In genomic region chr6:56542367-56543331, GRCh38 we compare ENCODE assay signal across 8 cellular contexts.
DNase-seq lines count a peak whose midpoint lies in the region; ATAC-seq and TF ChIP-seq lines count a peak whose summit lies in the region.

No MANE protein-coding gene starts in this region.

- H3K4me1 ChIP-seq in CD4-positive, alpha-beta memory T cell (ENCODE audit: insufficient read depth, low read length), result peaks cover 9% of the 10 kb centered on the region
- peaks cover 5% of the 10 kb centered on the region for H3K4me1 ChIP-seq in endodermal cell (ENCODE audit: control insufficient read depth, insufficient read depth, low read length)
- peaks cover 7% of the 10 kb centered on the region for H3K4me1 ChIP-seq in mesenchymal stem cell (ENCODE audit: control insufficient read depth, insufficient read depth, low read depth, low read length)

- H3K18ac ChIP-seq in mesenchymal stem cell (ENCODE audit: low read depth in 1 of 2, low read length in 2 of 2), result peak overlapping the region; percentile 9 to 62

- no peaks in the 10 kb centered on the region for H3K9me3 ChIP-seq in CD4-positive, alpha-beta memory T cell (ENCODE audit: control insufficient read depth in 1 of 2, low read length in 2 of 2)
- H3K9me3 ChIP-seq in endodermal cell (ENCODE audit: control insufficient read depth, low read length) (no peaks in the 10 kb centered on the region), mesenchymal stem cell (ENCODE audit: control insufficient read depth, low read length) (no peaks in the 10 kb centered on the region)

- no peak overlapping the region for H4K91ac ChIP-seq in mesenchymal stem cell (ENCODE audit: low read length)

- no peaks in the 10 kb centered on the region for H3K4me1 Mint-ChIP-seq in CD4-positive, alpha-beta memory T cell
- no peaks in the 10 kb centered on the region for H3K4me1 Mint-ChIP-seq in activated CD8-positive, alpha-beta T cell treated with anti-CD3 and anti-CD28 coated beads, Interleukin-2, amount 10 ng/mL, durations not matched to agents 7 days and 5 days (ENCODE audit: low read depth)
- peaks cover 7% of the 10 kb centered on the region for H3K4me1 Mint-ChIP-seq in endodermal cell

- H3K27me3 Mint-ChIP-seq in CD4-positive, alpha-beta memory T cell, result no peaks in the 10 kb centered on the region
- peaks cover 2% of the 10 kb centered on the region for H3K27me3 Mint-ChIP-seq in activated CD8-positive, alpha-beta T cell treated with anti-CD3 and anti-CD28 coated beads, Interleukin-2, amount 10 ng/mL, durations not matched to agents 7 days and 5 days (ENCODE audit: low read depth)
- H3K27me3 Mint-ChIP-seq in endodermal cell (ENCODE audit: insufficient read depth), result no peaks in the 10 kb centered on the region

- peak overlapping the region; percentile 42 for H3K27ac ChIP-seq in CD4-positive, alpha-beta memory T cell (ENCODE audit: low read depth, low read length)
- H3K27ac ChIP-seq in endodermal cell (ENCODE audit: low read depth, low read length) (peak overlapping the region; percentile 91), mesenchymal stem cell (ENCODE audit: low read length, poor library complexity, severe bottlenecking) (peak overlapping the region; percentile 77)

- no peak overlapping the region for H3K27ac Mint-ChIP-seq in CD4-positive, alpha-beta memory T cell
- no peak overlapping the region for H3K27ac Mint-ChIP-seq in activated CD8-positive, alpha-beta T cell treated with anti-CD3 and anti-CD28 coated beads, Interleukin-2, amount 10 ng/mL, durations not matched to agents 7 days and 5 days
- H3K27ac Mint-ChIP-seq in endodermal cell, result no peak overlapping the region

- H2AFZ ChIP-seq in mesenchymal stem cell (ENCODE audit: low read depth, low read length), result no peak overlapping the region

- H3K9ac ChIP-seq in endodermal cell (ENCODE audit: extremely low read depth, low read length, poor library complexity, severe bottlenecking), result peak overlapping the region; percentile 79
- H3K9ac ChIP-seq in mesenchymal stem cell (ENCODE audit: low read length), result peak overlapping the region; percentile 95

- no peak overlapping the region for H2BK15ac ChIP-seq in mesenchymal stem cell (ENCODE audit: low read depth, poor library complexity, severe bottlenecking)

- no peak overlapping the region for H2AK5ac ChIP-seq in mesenchymal stem cell (ENCODE audit: low read length, severe bottlenecking)

- no peaks in the 10 kb centered on the region for H3K27me3 ChIP-seq in CD4-positive, alpha-beta memory T cell (ENCODE audit: insufficient read depth, low read length)
- H3K27me3 ChIP-seq in endodermal cell (ENCODE audit: control insufficient read depth, insufficient read depth, low read length, poor library complexity, severe bottlenecking) (no peaks in the 10 kb centered on the region), mesenchymal stem cell (ENCODE audit: control insufficient read depth in 1 of 2, insufficient read depth in 1 of 2, low read length in 2 of 2) (no peaks in the 10 kb centered on the region)

- peak overlapping the region; percentile 0 for H4K8ac ChIP-seq in mesenchymal stem cell (ENCODE audit: low read length)

- H3K23ac ChIP-seq in mesenchymal stem cell (ENCODE audit: low read length in 2 of 2), result no peak overlapping the region

- H2BK12ac ChIP-seq in mesenchymal stem cell (ENCODE audit: low read length in 2 of 2), result no peak overlapping the region

- peak overlapping the region; percentile 38 to 57 for H3K4ac ChIP-seq in mesenchymal stem cell (ENCODE audit: low read depth in 1 of 2, low read length in 2 of 2)

- CTCF ChIA-PET in CD4-positive, alpha-beta memory T cell (lab: Charles Lee; ENCODE audit: partially characterized antibody), result interaction anchor here (0.8 to 1.9 kb wide), 11 partner anchors 9 to 774 kb away, joined by 3 to 9 read pairs (median 3); no protein-coding TSS in a partner anchor
- CTCF ChIA-PET in activated CD8-positive, alpha-beta T cell treated with anti-CD3 and anti-CD28 coated beads, Interleukin-2, amount 10 ng/mL, durations not matched to agents 7 days and 5 days (lab: Charles Lee), result interaction anchor here (0.6 to 2.9 kb wide), 5 partner anchors 8 to 775 kb away, joined by 3 to 9 read pairs (median 3); partner anchors contain the start of gene PRIM2

- H3K79me1 ChIP-seq in mesenchymal stem cell (replicated peaks; ENCODE audit: low read length, poor library complexity, severe bottlenecking), result peaks cover 2% of the 10 kb centered on the region

- peak overlapping the region; percentile 69 for H3K4me2 ChIP-seq in mesenchymal stem cell (ENCODE audit: low read length, poor library complexity, severe bottlenecking)

- H2BK120ac ChIP-seq in mesenchymal stem cell (ENCODE audit: low read depth, low read length), result no peak overlapping the region

- intact Hi-C loops in CD4-positive, alpha-beta memory T cell (cut with micrococcal nuclease), result no loop called here

- no peak overlapping the region for H3K4me3 Mint-ChIP-seq in CD4-positive, alpha-beta memory T cell
- H3K4me3 Mint-ChIP-seq in activated CD8-positive, alpha-beta T cell treated with anti-CD3 and anti-CD28 coated beads, Interleukin-2, amount 10 ng/mL, durations not matched to agents 7 days and 5 days, result no peak overlapping the region
- no peak overlapping the region for H3K4me3 Mint-ChIP-seq in endodermal cell

- H2BK5ac ChIP-seq in mesenchymal stem cell (ENCODE audit: low read depth, low read length, poor library complexity, severe bottlenecking), result no peak overlapping the region

- H3K14ac ChIP-seq in mesenchymal stem cell (ENCODE audit: low read length in 2 of 2), result no peak overlapping the region

- TF ChIP-seq CTCF in endodermal cell (conservative IDR thresholded peaks at IDR 0.05), result peak; percentile 41

- WGBS in endodermal cell (ENCODE audit: insufficient coverage in 1 of 2, insufficient read length in 1 of 2), 2 experiments, result 1 to 2% methylated on average over 22 to 49 of the region's 50 CpGs
- WGBS in mesenchymal stem cell, result under 1% methylated on average over 50 of the region's 50 CpGs

- peak; percentile 41 to 56 (median 50) for DNase-seq in CD4-positive, alpha-beta memory T cell
- DNase-seq in NCI-H748 (lab: John Stamatoyannopoulos, UW; ENCODE audit: unreplicated experiment) (peak; percentile 99), endodermal cell (peak; percentile 98), mesenchymal stem cell (peak; percentile 99)
- DNase-seq in activated CD8-positive, alpha-beta T cell treated with anti-CD3 and anti-CD28 coated beads, Interleukin-2, amount 10 ng/mL, durations not matched to agents 7 days and 5 days, result peak; percentile 69
- DNase-seq in stimulated activated CD8-positive, alpha-beta memory T cell treated with anti-CD3 and anti-CD28 coated beads, Interleukin-12 subunit alpha, Interleukin-12 subunit beta, amount 100 ng/mL, for 1 hour (ENCODE audit: low read depth), result peak; percentile 17

- peak overlapping the region; percentile 32 to 57 for H3K4me3 ChIP-seq in CD4-positive, alpha-beta memory T cell (ENCODE audit: low read length in 2 of 2)
- H3K4me3 ChIP-seq in endodermal cell (ENCODE audit: low read length) (peak overlapping the region; percentile 83), mesenchymal stem cell (ENCODE audit: insufficient read depth in 1 of 2, low read depth in 1 of 2, low read length in 2 of 2) (peak overlapping the region; percentile 49 to 72)

- H3K9me3 Mint-ChIP-seq in CD4-positive, alpha-beta memory T cell, result no peaks in the 10 kb centered on the region
- no peaks in the 10 kb centered on the region for H3K9me3 Mint-ChIP-seq in activated CD8-positive, alpha-beta T cell treated with anti-CD3 and anti-CD28 coated beads, Interleukin-2, amount 10 ng/mL, durations not matched to agents 7 days and 5 days (ENCODE audit: insufficient read depth)
- no peaks in the 10 kb centered on the region for H3K9me3 Mint-ChIP-seq in endodermal cell

- H3K36me3 ChIP-seq in CD4-positive, alpha-beta memory T cell (ENCODE audit: insufficient read depth, low read length), result no peaks in the 10 kb centered on the region
- H3K36me3 ChIP-seq in endodermal cell (ENCODE audit: control insufficient read depth, insufficient read depth, low read length) (no peaks in the 10 kb centered on the region), mesenchymal stem cell (ENCODE audit: control insufficient read depth in 1 of 2, insufficient read depth in 2 of 2, low read depth in 1 of 2, low read length in 2 of 2) (peaks cover 0 to 8% of the 10 kb centered on the region in 2 experiments)

- ATAC-seq in GM19397 (IDR thresholded peaks at IDR 0.05; ENCODE audit: unreplicated experiment) (peak; percentile 96), HG03521 (IDR thresholded peaks at IDR 0.05; ENCODE audit: unreplicated experiment) (peak; percentile 94)
- peak; percentile 96 for ATAC-seq in activated CD8-positive, alpha-beta T cell treated with anti-CD3 and anti-CD28 coated beads, Interleukin-2, amount 10 ng/mL, durations not matched to agents 7 days and 5 days

- H3K36me3 Mint-ChIP-seq in CD4-positive, alpha-beta memory T cell, result no peaks in the 10 kb centered on the region
- H3K36me3 Mint-ChIP-seq in activated CD8-positive, alpha-beta T cell treated with anti-CD3 and anti-CD28 coated beads, Interleukin-2, amount 10 ng/mL, durations not matched to agents 7 days and 5 days (ENCODE audit: low read depth), result no peaks in the 10 kb centered on the region
- H3K36me3 Mint-ChIP-seq in endodermal cell (ENCODE audit: low read depth), result no peaks in the 10 kb centered on the region

- POLR2A ChIA-PET in CD4-positive, alpha-beta memory T cell (lab: Charles Lee; ENCODE audit: partially characterized antibody), result no interaction called here
- POLR2A ChIA-PET in activated CD8-positive, alpha-beta T cell treated with anti-CD3 and anti-CD28 coated beads, Interleukin-2, amount 10 ng/mL, durations not matched to agents 7 days and 5 days (lab: Charles Lee), result no interaction called here

Comparison
In these comparisons a context has a peak if more than half of its experiments do, and no peak if none do; other contexts are left out.
1. Peak in every context shown above with its lines: DNase-seq, ATAC-seq, H3K4me3 ChIP-seq and H3K27ac ChIP-seq.
2. DNase-seq: peak in every context shown above with its lines; median percentile 99 in NCI-H748; 99 in mesenchymal stem cell; 98 in endodermal cell; 69 in activated CD8-positive, alpha-beta T cell treated with anti-CD3 and anti-CD28 coated beads, Interleukin-2, amount 10 ng/mL, durations not matched to agents 7 days and 5 days; 50 in CD4-positive, alpha-beta memory T cell; 17 in stimulated activated CD8-positive, alpha-beta memory T cell treated with anti-CD3 and anti-CD28 coated beads, Interleukin-12 subunit alpha, Interleukin-12 subunit beta, amount 100 ng/mL, for 1 hour.